In the genomic region with DNA sequence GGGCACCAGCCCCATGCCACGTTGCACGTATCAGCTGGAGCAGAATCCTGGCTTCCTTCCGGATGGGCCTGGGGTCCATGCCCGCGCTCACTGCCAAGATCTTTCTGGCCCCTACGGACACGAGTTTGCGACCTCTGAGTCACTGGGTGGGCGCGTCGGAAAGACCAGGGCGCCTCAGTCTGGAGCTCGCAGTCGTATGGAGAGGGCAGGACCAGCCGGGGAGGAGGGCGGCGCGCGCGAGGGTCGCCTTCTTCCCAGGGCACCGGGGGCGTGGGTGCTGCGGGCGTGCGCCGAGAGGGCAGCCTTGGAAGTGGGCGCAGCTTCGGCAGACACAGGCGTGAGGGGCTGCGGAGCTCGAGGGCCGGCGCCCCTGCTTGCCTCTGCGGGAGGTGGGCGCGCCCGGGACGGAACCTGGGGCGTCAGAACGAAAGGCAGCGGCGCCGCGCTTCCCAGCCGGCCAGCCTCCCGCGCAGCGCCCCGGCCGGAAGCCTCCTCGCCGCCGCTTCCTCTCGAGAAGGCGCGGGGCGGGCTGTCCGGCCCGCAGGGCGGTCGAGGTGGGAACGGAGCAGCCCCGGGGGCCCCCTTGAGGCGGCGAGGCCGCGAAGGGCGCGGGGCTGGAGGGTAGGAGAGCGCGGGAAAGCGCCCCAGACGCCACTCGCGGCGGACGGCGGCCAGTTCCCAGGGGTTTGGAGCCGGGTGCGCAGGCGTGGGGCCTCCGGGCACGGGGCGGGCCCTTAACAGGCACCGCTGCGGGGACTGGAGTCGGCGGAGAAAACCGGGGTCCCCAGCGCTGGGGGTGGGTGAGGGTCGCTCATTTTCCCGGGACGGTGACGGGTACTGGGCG, we compare ENCODE assay signal across 1 cellular context.
TF ChIP-seq lines count a peak whose summit lies in the region.

A gene (plus strand): TSS at position 490 of the 844 bp plus-strand sequence. CDS start 459 bp downstream, outside the sequence.

TF ChIP-seq in HepG2, 621 proteins besides CTCF, POLR2A, EP300 and RAD21 (continued from another document and continues in another):
- TF ChIP-seq, protein P1, sequence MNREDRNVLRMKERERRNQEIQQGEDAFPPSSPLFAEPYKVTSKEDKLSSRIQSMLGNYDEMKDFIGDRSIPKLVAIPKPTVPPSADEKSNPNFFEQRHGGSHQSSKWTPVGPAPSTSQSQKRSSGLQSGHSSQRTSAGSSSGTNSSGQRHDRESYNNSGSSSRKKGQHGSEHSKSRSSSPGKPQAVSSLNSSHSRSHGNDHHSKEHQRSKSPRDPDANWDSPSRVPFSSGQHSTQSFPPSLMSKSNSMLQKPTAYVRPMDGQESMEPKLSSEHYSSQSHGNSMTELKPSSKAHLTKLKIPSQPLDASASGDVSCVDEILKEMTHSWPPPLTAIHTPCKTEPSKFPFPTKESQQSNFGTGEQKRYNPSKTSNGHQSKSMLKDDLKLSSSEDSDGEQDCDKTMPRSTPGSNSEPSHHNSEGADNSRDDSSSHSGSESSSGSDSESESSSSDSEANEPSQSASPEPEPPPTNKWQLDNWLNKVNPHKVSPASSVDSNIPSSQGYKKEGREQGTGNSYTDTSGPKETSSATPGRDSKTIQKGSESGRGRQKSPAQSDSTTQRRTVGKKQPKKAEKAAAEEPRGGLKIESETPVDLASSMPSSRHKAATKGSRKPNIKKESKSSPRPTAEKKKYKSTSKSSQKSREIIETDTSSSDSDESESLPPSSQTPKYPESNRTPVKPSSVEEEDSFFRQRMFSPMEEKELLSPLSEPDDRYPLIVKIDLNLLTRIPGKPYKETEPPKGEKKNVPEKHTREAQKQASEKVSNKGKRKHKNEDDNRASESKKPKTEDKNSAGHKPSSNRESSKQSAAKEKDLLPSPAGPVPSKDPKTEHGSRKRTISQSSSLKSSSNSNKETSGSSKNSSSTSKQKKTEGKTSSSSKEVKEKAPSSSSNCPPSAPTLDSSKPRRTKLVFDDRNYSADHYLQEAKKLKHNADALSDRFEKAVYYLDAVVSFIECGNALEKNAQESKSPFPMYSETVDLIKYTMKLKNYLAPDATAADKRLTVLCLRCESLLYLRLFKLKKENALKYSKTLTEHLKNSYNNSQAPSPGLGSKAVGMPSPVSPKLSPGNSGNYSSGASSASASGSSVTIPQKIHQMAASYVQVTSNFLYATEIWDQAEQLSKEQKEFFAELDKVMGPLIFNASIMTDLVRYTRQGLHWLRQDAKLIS (CRISPR knock-in tag; IDR thresholded peaks at IDR 0.05) = no peak
- TF ChIP-seq ZC3H13 (CRISPR knock-in tag; IDR thresholded peaks at IDR 0.05) = peak; percentile 92; the same call in 1 of the 2 replicates
- no peak for TF ChIP-seq SP140L (CRISPR knock-in tag; IDR thresholded peaks at IDR 0.05; ENCODE audit: borderline replicate concordance)
- TF ChIP-seq HOXA5 (CRISPR knock-in tag; IDR thresholded peaks at IDR 0.05) = peak; percentile 70; the same call in 1 of the 2 replicates
- no peak for TF ChIP-seq IKZF1 (IDR thresholded peaks at IDR 0.05)
- TF ChIP-seq KLF9 (CRISPR knock-in tag; IDR thresholded peaks at IDR 0.05; ENCODE audit: low read depth) = no peak
- TF ChIP-seq FOSL2 (CRISPR knock-in tag; IDR thresholded peaks at IDR 0.05) = 0 out of 2 replicates have a peak, but pooled peaks have one; percentile 32
- TF ChIP-seq MYNN (CRISPR knock-in tag; IDR thresholded peaks at IDR 0.05; ENCODE audit: low read depth) = no peak; the same call in 1 of the 2 replicates
- TF ChIP-seq, protein P2, sequence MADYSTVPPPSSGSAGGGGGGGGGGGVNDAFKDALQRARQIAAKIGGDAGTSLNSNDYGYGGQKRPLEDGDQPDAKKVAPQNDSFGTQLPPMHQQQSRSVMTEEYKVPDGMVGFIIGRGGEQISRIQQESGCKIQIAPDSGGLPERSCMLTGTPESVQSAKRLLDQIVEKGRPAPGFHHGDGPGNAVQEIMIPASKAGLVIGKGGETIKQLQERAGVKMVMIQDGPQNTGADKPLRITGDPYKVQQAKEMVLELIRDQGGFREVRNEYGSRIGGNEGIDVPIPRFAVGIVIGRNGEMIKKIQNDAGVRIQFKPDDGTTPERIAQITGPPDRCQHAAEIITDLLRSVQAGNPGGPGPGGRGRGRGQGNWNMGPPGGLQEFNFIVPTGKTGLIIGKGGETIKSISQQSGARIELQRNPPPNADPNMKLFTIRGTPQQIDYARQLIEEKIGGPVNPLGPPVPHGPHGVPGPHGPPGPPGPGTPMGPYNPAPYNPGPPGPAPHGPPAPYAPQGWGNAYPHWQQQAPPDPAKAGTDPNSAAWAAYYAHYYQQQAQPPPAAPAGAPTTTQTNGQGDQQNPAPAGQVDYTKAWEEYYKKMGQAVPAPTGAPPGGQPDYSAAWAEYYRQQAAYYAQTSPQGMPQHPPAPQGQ (CRISPR knock-in tag; IDR thresholded peaks at IDR 0.05; ENCODE audit: borderline replicate concordance) = peak; percentile 82; the same call in 1 of the 2 replicates
- no peak for TF ChIP-seq BCL6 (CRISPR knock-in tag; IDR thresholded peaks at IDR 0.05)
- peak; percentile 38 for TF ChIP-seq SKI (IDR thresholded peaks at IDR 0.05; ENCODE audit: partially characterized antibody)
- peak; percentile 92; the same call in 1 of the 2 replicates for TF ChIP-seq TMF1 (CRISPR knock-in tag; IDR thresholded peaks at IDR 0.05; ENCODE audit: low read depth)
- TF ChIP-seq, protein P3, sequence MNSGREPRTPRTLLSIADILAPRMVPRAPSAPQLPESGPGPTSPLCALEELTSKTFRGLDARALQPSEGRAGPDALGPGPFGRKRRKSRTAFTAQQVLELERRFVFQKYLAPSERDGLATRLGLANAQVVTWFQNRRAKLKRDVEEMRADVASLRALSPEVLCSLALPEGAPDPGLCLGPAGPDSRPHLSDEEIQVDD (CRISPR knock-in tag; IDR thresholded peaks at IDR 0.05; ENCODE audit: borderline replicate concordance) = peak; percentile 43; the same call in 1 of the 2 replicates
- TF ChIP-seq ZNF746 (CRISPR knock-in tag; IDR thresholded peaks at IDR 0.05) = peak; percentile 49; the same call in 1 of the 2 replicates
- peak; percentile 28; the same call in 1 of the 2 replicates for TF ChIP-seq AHR (CRISPR knock-in tag; IDR thresholded peaks at IDR 0.05)
- TF ChIP-seq, protein P4, sequence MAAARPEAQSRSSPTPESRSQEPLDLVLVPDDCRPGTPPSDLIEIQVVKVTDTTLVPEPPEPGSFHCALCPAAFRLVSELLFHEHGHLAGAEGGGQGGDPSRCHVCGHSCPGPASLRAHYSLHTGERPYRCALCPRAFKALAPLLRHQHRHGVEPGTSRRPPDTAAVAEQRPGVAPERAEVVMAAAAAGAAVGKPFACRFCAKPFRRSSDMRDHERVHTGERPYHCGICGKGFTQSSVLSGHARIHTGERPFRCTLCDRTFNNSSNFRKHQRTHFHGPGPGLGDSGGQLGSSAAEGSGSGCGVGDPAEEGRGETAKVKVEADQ (CRISPR knock-in tag; IDR thresholded peaks at IDR 0.05; ENCODE audit: borderline replicate concordance) = peak; percentile 87
- TF ChIP-seq ZMAT3 (CRISPR knock-in tag; conservative IDR thresholded peaks at IDR 0.05) = peak; percentile 26; the same call in 1 of the 2 replicates
- no peak for TF ChIP-seq ZNF12 (CRISPR knock-in tag; IDR thresholded peaks at IDR 0.05)
- TF ChIP-seq, protein P5, sequence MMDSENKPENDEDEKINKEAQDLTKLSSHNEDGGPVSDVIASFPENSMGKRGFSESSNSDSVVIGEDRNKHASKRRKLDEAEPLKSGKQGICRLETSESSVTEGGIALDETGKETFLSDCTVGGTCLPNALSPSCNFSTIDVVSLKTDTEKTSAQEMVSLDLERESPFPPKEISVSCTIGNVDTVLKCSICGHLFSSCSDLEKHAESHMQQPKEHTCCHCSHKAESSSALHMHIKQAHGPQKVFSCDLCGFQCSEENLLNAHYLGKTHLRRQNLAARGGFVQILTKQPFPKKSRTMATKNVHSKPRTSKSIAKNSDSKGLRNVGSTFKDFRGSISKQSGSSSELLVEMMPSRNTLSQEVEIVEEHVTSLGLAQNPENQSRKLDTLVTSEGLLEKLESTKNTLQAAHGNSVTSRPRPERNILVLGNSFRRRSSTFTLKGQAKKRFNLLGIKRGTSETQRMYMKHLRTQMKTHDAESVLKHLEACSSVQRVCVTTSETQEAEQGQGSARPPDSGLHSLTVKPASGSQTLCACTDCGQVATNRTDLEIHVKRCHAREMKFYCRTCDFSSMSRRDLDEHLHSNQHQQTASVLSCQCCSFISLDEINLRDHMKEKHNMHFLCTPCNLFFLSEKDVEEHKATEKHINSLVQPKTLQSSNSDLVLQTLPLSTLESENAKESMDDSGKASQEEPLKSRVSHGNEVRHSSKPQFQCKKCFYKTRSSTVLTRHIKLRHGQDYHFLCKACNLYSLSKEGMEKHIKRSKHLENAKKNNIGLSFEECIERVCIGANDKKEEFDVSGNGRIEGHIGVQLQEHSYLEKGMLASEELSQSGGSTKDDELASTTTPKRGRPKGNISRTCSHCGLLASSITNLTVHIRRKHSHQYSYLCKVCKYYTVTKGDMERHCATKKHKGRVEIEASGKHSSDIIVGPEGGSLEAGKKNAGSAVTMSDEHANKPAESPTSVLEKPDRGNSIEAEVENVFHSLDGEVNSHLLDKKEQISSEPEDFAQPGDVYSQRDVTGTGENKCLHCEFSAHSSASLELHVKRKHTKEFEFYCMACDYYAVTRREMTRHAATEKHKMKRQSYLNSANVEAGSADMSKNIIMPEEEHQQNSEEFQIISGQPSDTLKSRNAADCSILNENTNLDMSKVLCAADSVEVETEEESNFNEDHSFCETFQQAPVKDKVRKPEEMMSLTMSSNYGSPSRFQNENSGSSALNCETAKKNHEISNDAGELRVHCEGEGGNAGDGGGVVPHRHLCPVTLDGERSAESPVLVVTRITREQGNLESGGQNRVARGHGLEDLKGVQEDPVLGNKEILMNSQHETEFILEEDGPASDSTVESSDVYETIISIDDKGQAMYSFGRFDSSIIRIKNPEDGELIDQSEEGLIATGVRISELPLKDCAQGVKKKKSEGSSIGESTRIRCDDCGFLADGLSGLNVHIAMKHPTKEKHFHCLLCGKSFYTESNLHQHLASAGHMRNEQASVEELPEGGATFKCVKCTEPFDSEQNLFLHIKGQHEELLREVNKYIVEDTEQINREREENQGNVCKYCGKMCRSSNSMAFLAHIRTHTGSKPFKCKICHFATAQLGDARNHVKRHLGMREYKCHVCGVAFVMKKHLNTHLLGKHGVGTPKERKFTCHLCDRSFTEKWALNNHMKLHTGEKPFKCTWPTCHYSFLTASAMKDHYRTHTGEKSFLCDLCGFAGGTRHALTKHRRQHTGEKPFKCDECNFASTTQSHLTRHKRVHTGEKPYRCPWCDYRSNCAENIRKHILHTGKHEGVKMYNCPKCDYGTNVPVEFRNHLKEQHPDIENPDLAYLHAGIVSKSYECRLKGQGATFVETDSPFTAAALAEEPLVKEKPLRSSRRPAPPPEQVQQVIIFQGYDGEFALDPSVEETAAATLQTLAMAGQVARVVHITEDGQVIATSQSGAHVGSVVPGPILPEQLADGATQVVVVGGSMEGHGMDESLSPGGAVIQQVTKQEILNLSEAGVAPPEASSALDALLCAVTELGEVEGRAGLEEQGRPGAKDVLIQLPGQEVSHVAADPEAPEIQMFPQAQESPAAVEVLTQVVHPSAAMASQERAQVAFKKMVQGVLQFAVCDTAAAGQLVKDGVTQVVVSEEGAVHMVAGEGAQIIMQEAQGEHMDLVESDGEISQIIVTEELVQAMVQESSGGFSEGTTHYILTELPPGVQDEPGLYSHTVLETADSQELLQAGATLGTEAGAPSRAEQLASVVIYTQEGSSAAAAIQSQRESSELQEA (CRISPR knock-in tag; IDR thresholded peaks at IDR 0.05; ENCODE audit: not compliant biosample characterization) = peak; percentile 89
- TF ChIP-seq MEF2D (CRISPR knock-in tag; IDR thresholded peaks at IDR 0.05) = no peak
- TF ChIP-seq, protein P6, sequence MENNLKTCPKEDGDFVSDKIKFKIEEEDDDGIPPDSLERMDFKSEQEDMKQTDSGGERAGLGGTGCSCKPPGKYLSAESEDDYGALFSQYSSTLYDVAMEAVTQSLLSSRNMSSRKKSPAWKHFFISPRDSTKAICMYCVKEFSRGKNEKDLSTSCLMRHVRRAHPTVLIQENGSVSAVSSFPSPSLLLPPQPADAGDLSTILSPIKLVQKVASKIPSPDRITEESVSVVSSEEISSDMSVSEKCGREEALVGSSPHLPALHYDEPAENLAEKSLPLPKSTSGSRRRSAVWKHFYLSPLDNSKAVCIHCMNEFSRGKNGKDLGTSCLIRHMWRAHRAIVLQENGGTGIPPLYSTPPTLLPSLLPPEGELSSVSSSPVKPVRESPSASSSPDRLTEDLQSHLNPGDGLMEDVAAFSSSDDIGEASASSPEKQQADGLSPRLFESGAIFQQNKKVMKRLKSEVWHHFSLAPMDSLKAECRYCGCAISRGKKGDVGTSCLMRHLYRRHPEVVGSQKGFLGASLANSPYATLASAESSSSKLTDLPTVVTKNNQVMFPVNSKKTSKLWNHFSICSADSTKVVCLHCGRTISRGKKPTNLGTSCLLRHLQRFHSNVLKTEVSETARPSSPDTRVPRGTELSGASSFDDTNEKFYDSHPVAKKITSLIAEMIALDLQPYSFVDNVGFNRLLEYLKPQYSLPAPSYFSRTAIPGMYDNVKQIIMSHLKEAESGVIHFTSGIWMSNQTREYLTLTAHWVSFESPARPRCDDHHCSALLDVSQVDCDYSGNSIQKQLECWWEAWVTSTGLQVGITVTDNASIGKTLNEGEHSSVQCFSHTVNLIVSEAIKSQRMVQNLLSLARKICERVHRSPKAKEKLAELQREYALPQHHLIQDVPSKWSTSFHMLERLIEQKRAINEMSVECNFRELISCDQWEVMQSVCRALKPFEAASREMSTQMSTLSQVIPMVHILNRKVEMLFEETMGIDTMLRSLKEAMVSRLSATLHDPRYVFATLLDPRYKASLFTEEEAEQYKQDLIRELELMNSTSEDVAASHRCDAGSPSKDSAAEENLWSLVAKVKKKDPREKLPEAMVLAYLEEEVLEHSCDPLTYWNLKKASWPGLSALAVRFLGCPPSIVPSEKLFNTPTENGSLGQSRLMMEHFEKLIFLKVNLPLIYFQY (CRISPR knock-in tag; IDR thresholded peaks at IDR 0.05; ENCODE audit: borderline replicate concordance) = no peak
- no peak for TF ChIP-seq ZFP1 (CRISPR knock-in tag; IDR thresholded peaks at IDR 0.05)
- TF ChIP-seq, protein P7, sequence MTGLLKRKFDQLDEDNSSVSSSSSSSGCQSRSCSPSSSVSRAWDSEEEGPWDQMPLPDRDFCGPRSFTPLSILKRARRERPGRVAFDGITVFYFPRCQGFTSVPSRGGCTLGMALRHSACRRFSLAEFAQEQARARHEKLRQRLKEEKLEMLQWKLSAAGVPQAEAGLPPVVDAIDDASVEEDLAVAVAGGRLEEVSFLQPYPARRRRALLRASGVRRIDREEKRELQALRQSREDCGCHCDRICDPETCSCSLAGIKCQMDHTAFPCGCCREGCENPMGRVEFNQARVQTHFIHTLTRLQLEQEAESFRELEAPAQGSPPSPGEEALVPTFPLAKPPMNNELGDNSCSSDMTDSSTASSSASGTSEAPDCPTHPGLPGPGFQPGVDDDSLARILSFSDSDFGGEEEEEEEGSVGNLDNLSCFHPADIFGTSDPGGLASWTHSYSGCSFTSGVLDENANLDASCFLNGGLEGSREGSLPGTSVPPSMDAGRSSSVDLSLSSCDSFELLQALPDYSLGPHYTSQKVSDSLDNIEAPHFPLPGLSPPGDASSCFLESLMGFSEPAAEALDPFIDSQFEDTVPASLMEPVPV (CRISPR knock-in tag; IDR thresholded peaks at IDR 0.05) = peak; percentile 86
- peak; percentile 93 for TF ChIP-seq AGO1 (IDR thresholded peaks at IDR 0.05; ENCODE audit: low read depth, low read length, poor library complexity, severe bottlenecking)
- no peak for TF ChIP-seq MED1 (CRISPR knock-in tag; IDR thresholded peaks at IDR 0.05)
- TF ChIP-seq CCAR2 (optimal IDR thresholded peaks at IDR 0.05; ENCODE audit: low read depth, low read length) = no peak
- 0 out of 2 replicates have a peak, but pooled peaks have one; percentile 33 for TF ChIP-seq HOXD1 (CRISPR knock-in tag; IDR thresholded peaks at IDR 0.05)
- no peak for TF ChIP-seq ZNF530 (CRISPR knock-in tag; IDR thresholded peaks at IDR 0.05; ENCODE audit: low read depth)
- TF ChIP-seq ATRX (CRISPR knock-in tag; IDR thresholded peaks at IDR 0.05; ENCODE audit: borderline replicate concordance) = no peak
